In the genomic region with DNA sequence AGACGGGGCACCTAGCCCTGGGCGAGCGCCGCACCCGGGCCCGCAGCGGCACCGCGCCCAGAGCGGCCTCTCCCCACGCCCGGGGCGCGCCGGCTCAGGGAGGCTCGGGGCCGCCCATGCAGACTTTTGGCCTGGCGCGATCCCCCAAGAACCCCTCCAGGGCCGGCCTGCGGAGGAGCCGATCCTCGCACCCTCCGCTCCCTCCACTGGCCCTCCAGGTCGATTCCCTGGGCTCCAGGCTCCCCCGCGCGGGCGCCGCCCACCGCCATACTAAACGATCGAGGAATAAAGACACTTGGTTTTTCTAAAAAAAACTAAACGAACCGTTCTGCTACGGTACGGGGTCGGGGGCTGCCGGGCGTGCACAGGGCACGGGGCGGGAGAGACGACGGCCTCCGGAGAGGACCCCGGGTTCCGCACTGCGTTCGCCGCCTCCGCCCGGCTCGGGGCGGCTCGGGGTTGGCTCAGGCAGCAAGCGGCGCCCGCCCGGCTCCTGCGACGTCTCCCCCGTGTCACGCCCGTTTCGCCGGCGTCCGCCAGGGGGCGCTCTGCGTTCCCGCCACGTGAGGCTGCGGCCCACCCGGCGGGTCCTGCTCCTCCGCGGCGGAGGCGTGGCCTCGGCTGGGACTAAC, we compare ENCODE assay signal across 8 cellular contexts. TPM values are rescaled to one million over a fixed set of nuclear protein-coding genes. Genes with fewer than 3 reads are reported as not detected.
DNase-seq lines count a peak whose midpoint lies in the region; ATAC-seq and TF ChIP-seq lines count a peak whose summit lies in the region.

No MANE protein-coding gene starts in this region.

- H3K4me3 ChIP-seq in parathyroid adenoma (ENCODE audit: low read depth, low read length) = peak overlapping the region; percentile 56
- H3K4me3 ChIP-seq in tibial artery = peak overlapping the region; percentile 63 to 85

- H3K4me3 Mint-ChIP-seq in activated naive CD8-positive, alpha-beta T cell treated with anti-CD3 and anti-CD28 coated beads, Interleukin-2, amount 10 ng/mL, durations not matched to agents 7 days and 5 days = peak overlapping the region; percentile 89

- peak; percentile 76 for TF ChIP-seq CTCF in GM12873 (IDR thresholded peaks at IDR 0.05; ENCODE audit: insufficient read depth, low read depth, low read length, missing control alignments)
- peak; percentile 83 for TF ChIP-seq CTCF in parathyroid adenoma (IDR thresholded peaks at IDR 0.05)
- peak; percentile 82 to 95 for TF ChIP-seq CTCF in tibial artery (IDR thresholded peaks at IDR 0.05)

- H3K27me3 Mint-ChIP-seq in activated naive CD8-positive, alpha-beta T cell treated with anti-CD3 and anti-CD28 coated beads, Interleukin-2, amount 10 ng/mL, durations not matched to agents 7 days and 5 days = no peaks in the 10 kb centered on the region

- H3K9me3 ChIP-seq in parathyroid adenoma (ENCODE audit: control insufficient read depth, low read length) = no peaks in the 10 kb centered on the region
- no peaks in the 10 kb centered on the region for H3K9me3 ChIP-seq in tibial artery

- H3K4me1 Mint-ChIP-seq in activated naive CD8-positive, alpha-beta T cell treated with anti-CD3 and anti-CD28 coated beads, Interleukin-2, amount 10 ng/mL, durations not matched to agents 7 days and 5 days = peaks cover 29% of the 10 kb centered on the region

- no peaks in the 10 kb centered on the region for H3K36me3 ChIP-seq in parathyroid adenoma (ENCODE audit: control insufficient read depth, insufficient read depth, low read length)
- H3K36me3 ChIP-seq in tibial artery = peaks cover 10 to 19% (median 18%) of the 10 kb centered on the region in 3 donors

- H3K79me2 ChIP-seq in parathyroid adenoma = no peaks in the 10 kb centered on the region

- H3K27me3 ChIP-seq in parathyroid adenoma (ENCODE audit: control insufficient read depth, insufficient read depth, low read length) (no peaks in the 10 kb centered on the region), tibial artery (no peaks in the 10 kb centered on the region)

- H3K27ac Mint-ChIP-seq in activated naive CD8-positive, alpha-beta T cell treated with anti-CD3 and anti-CD28 coated beads, Interleukin-2, amount 10 ng/mL, durations not matched to agents 7 days and 5 days = peak overlapping the region; percentile 88

- intact Hi-C loops in Right ventricle myocardium superior (cut with DNase I) (loop anchor here (10.0 kb wide), 1 partner anchor 51 kb away; a partner anchor contains a TSS), tibial artery (cut with DNase I; ENCODE audit: low total_unique reads) (loop anchor here (5.0 kb wide), 1 partner anchor 34 kb away; a partner anchor contains a TSS)

- H3K27ac ChIP-seq in parathyroid adenoma (peak overlapping the region; percentile 76), tibial artery (peak overlapping the region; percentile 91 to 96)

- H3K4me1 ChIP-seq in parathyroid adenoma (peaks cover 15% of the 10 kb centered on the region), tibial artery (peaks cover 0 to 43% (median 35%) of the 10 kb centered on the region in 4 donors)

- ATAC-seq in HG02642 (IDR thresholded peaks at IDR 0.05; ENCODE audit: poor library complexity, unreplicated experiment) (peak; percentile 84), Right ventricle myocardium superior (ENCODE audit: poor library complexity) (peak; percentile 92)
- peak; percentile 89 for ATAC-seq in activated naive CD8-positive, alpha-beta T cell treated with anti-CD3 and anti-CD28 coated beads, Interleukin-2, amount 10 ng/mL, durations not matched to agents 7 days and 5 days (ENCODE audit: low read depth)

- peak overlapping the region; percentile 97 for H2AFZ ChIP-seq in parathyroid adenoma

- H3K4me2 ChIP-seq in parathyroid adenoma (ENCODE audit: low read length) = peak overlapping the region; percentile 85

- no peaks in the 10 kb centered on the region for H3K36me3 Mint-ChIP-seq in activated naive CD8-positive, alpha-beta T cell treated with anti-CD3 and anti-CD28 coated beads, Interleukin-2, amount 10 ng/mL, durations not matched to agents 7 days and 5 days

- H3K9ac ChIP-seq in parathyroid adenoma = peak overlapping the region; percentile 55

- H3K9me3 Mint-ChIP-seq in activated naive CD8-positive, alpha-beta T cell treated with anti-CD3 and anti-CD28 coated beads, Interleukin-2, amount 10 ng/mL, durations not matched to agents 7 days and 5 days = no peaks in the 10 kb centered on the region

- POLR2A ChIA-PET in activated naive CD8-positive, alpha-beta T cell treated with anti-CD3 and anti-CD28 coated beads, Interleukin-2, amount 10 ng/mL, durations not matched to agents 7 days and 5 days (lab: Charles Lee) = interaction anchor here (0.8 to 10.4 kb wide), 7 partner anchors 9 to 237 kb away, joined by 3 to 113 read pairs (median 4); a partner anchor contains a TSS

- DNase-seq in NCI-H1105 (lab: John Stamatoyannopoulos, UW) = peak; percentile 74
- peak; percentile 89 for DNase-seq in SKM-1 treated with dmso at 0.1 percent for 144 hours (lab: John Stamatoyannopoulos, UW; ENCODE audit: unreplicated experiment)
- DNase-seq in activated naive CD8-positive, alpha-beta T cell treated with anti-CD3 and anti-CD28 coated beads, Interleukin-2, amount 10 ng/mL, durations not matched to agents 7 days and 5 days = peak; percentile 100
- peak; percentile 98 for DNase-seq in Right ventricle myocardium superior
- DNase-seq in tibial artery = peak; percentile 93 to 97

RNA-seq across cellular contexts. Expression of a gene that starts 0.4 kb away (rescaled TPM):
- 10 to 100 TPM; 13.1 to 13.7 TPM for total RNA-seq in activated naive CD8-positive, alpha-beta T cell treated with anti-CD3 and anti-CD28 coated beads, Interleukin-2, amount 10 ng/mL, durations not matched to agents 7 days and 5 days
- total RNA-seq in Right ventricle myocardium superior = 3.3 TPM

RNA-seq across cellular contexts. Expression of a gene that starts 7.8 kb away (rescaled TPM):
- total RNA-seq in activated naive CD8-positive, alpha-beta T cell treated with anti-CD3 and anti-CD28 coated beads, Interleukin-2, amount 10 ng/mL, durations not matched to agents 7 days and 5 days = 1 to 10 TPM in 1 of 2 experiments, under 1 TPM in 1; 0.91 to 1.2 TPM
- 17.4 TPM for total RNA-seq in Right ventricle myocardium superior

RNA-seq across cellular contexts. Expression of a gene that starts 14.8 kb away (rescaled TPM):
- total RNA-seq in activated naive CD8-positive, alpha-beta T cell treated with anti-CD3 and anti-CD28 coated beads, Interleukin-2, amount 10 ng/mL, durations not matched to agents 7 days and 5 days = 100 to 1,000 TPM; 302 to 325 TPM
- total RNA-seq in Right ventricle myocardium superior = 393 TPM

RNA-seq across cellular contexts. Expression of a gene that starts 32.7 kb away (rescaled TPM):
- total RNA-seq in activated naive CD8-positive, alpha-beta T cell treated with anti-CD3 and anti-CD28 coated beads, Interleukin-2, amount 10 ng/mL, durations not matched to agents 7 days and 5 days = 1 to 10 TPM; 1.6 TPM
- total RNA-seq in Right ventricle myocardium superior = 1.4 TPM

RNA-seq across cellular contexts. Expression of a gene that starts 34.7 kb away (rescaled TPM):
- 10 to 100 TPM; 14.9 to 18.0 TPM for total RNA-seq in activated naive CD8-positive, alpha-beta T cell treated with anti-CD3 and anti-CD28 coated beads, Interleukin-2, amount 10 ng/mL, durations not matched to agents 7 days and 5 days
- 6.8 TPM for total RNA-seq in Right ventricle myocardium superior

Comparison
In these comparisons a context has a peak if more than half of its experiments do, and no peak if none do; other contexts are left out.
1. Peak in every context shown above with its lines: DNase-seq, ATAC-seq, H3K4me3 ChIP-seq and H3K27ac ChIP-seq.